ENCODE assay signal across 11 cellular contexts in genomic region chr13:31807090-31807541, GRCh38.
DNase-seq lines count a peak whose midpoint lies in the region; ATAC-seq and TF ChIP-seq lines count a peak whose summit lies in the region.
"Had no signal": no experiment of that assay in that cellular context is flagged by ENCODE, and none has a peak within 500 bp of the region (broad histone marks: within the 10 kb centered on the region; RNA-seq: fewer than 3 reads in every experiment).

No MANE protein-coding gene starts in this region.

- H2AFZ ChIP-seq in GM23248, result no peak overlapping the region

- H3K9me3 Mint-ChIP-seq in T-helper 2 cell treated with Interferon-gamma antibody and Interleukin-4, amounts not matched to agents 5 μg/mL and 100 μg/mL, for 36 hours, result peaks cover 20% of the 10 kb centered on the region

- in situ Hi-C loops in GM23248 (cut with MboI), result no loop called here

- H3K27ac Mint-ChIP-seq in T-helper 2 cell treated with Interferon-gamma antibody and Interleukin-4, amounts not matched to agents 5 μg/mL and 100 μg/mL, for 36 hours, result peak overlapping the region; percentile 95
- H3K27ac Mint-ChIP-seq: IgD-negative memory B cell had no signal

- peak overlapping the region; percentile 1 for H3K4me2 ChIP-seq in GM23248 (ENCODE audit: unreplicated experiment)

- H3K4me3 ChIP-seq in GM23248 (no peak overlapping the region), fibroblast of pulmonary artery (replicated peaks; ENCODE audit: low read depth, low read length) (no peak overlapping the region)
- H3K4me3 ChIP-seq: Peyer's patch had no signal

- peaks cover 28% of the 10 kb centered on the region for H3K4me1 Mint-ChIP-seq in T-helper 2 cell treated with Interferon-gamma antibody and Interleukin-4, amounts not matched to agents 5 μg/mL and 100 μg/mL, for 36 hours (ENCODE audit: low read depth)
- H3K4me1 Mint-ChIP-seq: IgD-negative memory B cell had no signal

- no peaks in the 10 kb centered on the region for H3K79me2 ChIP-seq in GM23248 (ENCODE audit: insufficient read depth)

- H3K9me3 ChIP-seq in GM23248 (ENCODE audit: low read depth), result no peaks in the 10 kb centered on the region
- H3K9me3 ChIP-seq: Peyer's patch had no signal

- ATAC-seq in HG02642 (IDR thresholded peaks at IDR 0.05; ENCODE audit: poor library complexity, unreplicated experiment) (no peak), HG03159 (IDR thresholded peaks at IDR 0.05; ENCODE audit: unreplicated experiment) (no peak)

- peaks cover 13% of the 10 kb centered on the region; the same call in 1 of the 2 replicates for H3F3A ChIP-seq in GM23248 (ENCODE audit: insufficient read depth)

- no peaks in the 10 kb centered on the region for H3K9me2 ChIP-seq in GM23248 (ENCODE audit: insufficient read depth)

- TF ChIP-seq CTCF in fibroblast of pulmonary artery (IDR thresholded peaks at IDR 0.05; ENCODE audit: low read length, missing control alignments), result no peak

- H4K20me1 ChIP-seq in GM23248 (ENCODE audit: insufficient read depth), result no peaks in the 10 kb centered on the region

- peaks cover 13% of the 10 kb centered on the region for H3K4me1 ChIP-seq in GM23248 (ENCODE audit: insufficient read depth)
- H3K4me1 ChIP-seq: Peyer's patch had no signal

- H3K9ac ChIP-seq in GM23248, result no peak overlapping the region

- DNase-seq in CD1c-positive myeloid dendritic cell (ENCODE audit: extremely low spot score), result peak; percentile 26
- DNase-seq in GM23248, result peak; percentile 85
- no peak for DNase-seq in T-helper 2 cell treated with Interferon-gamma antibody and Interleukin-4, amounts not matched to agents 5 μg/mL and 100 μg/mL, for 36 hours (ENCODE audit: low spot score)
- peak; percentile 16 for DNase-seq in fibroblast of pulmonary artery (ENCODE audit: low read depth)
- no peak for DNase-seq in NCI-H1436 (lab: John Stamatoyannopoulos, UW)
- no peak for DNase-seq in NAMALWA (ENCODE audit: low spot score)
- DNase-seq: GDM1, Peyer's patch had no signal

- H3K27ac ChIP-seq in GM23248, result peak overlapping the region; percentile 51
- H3K27ac ChIP-seq: Peyer's patch had no signal

- no peaks in the 10 kb centered on the region for H3K27me3 ChIP-seq in GM23248 (replicated peaks; ENCODE audit: insufficient read depth)
- H3K27me3 ChIP-seq: Peyer's patch had no signal

- H3K4me3 Mint-ChIP-seq in T-helper 2 cell treated with Interferon-gamma antibody and Interleukin-4, amounts not matched to agents 5 μg/mL and 100 μg/mL, for 36 hours, result peak overlapping the region; percentile 58
- H3K4me3 Mint-ChIP-seq: IgD-negative memory B cell had no signal

- H3K36me3 ChIP-seq in GM23248 (ENCODE audit: low read depth), result no peaks in the 10 kb centered on the region
- H3K36me3 ChIP-seq: Peyer's patch had no signal

- peaks cover 6% of the 10 kb centered on the region for H3K27me3 Mint-ChIP-seq in T-helper 2 cell treated with Interferon-gamma antibody and Interleukin-4, amounts not matched to agents 5 μg/mL and 100 μg/mL, for 36 hours (ENCODE audit: low read depth)

- 32 to 50% methylated on average over 2 of the region's 2 CpGs for WGBS in GM23248 (ENCODE audit: low coverage in 1 of 2, low lambda C conversion rate in 2 of 2, missing lambda C conversion rate in 2 of 2), 2 experiments

- H3K36me3 Mint-ChIP-seq in T-helper 2 cell treated with Interferon-gamma antibody and Interleukin-4, amounts not matched to agents 5 μg/mL and 100 μg/mL, for 36 hours (ENCODE audit: low read depth), result peaks cover 6% of the 10 kb centered on the region
- H3K36me3 Mint-ChIP-seq: IgD-negative memory B cell had no signal

Comparison
In these comparisons a context has a peak if more than half of its experiments do, and no peak if none do; other contexts are left out.
1. DNase-seq: peak in CD1c-positive myeloid dendritic cell (single experiment), GM23248 (single experiment) and fibroblast of pulmonary artery (single experiment); none in T-helper 2 cell treated with Interferon-gamma antibody and Interleukin-4, amounts not matched to agents 5 μg/mL and 100 μg/mL, for 36 hours (single experiment), NCI-H1436 (single experiment) and NAMALWA (single experiment).